18 cellular contexts compared by ENCODE assay signal in the genomic region with DNA sequence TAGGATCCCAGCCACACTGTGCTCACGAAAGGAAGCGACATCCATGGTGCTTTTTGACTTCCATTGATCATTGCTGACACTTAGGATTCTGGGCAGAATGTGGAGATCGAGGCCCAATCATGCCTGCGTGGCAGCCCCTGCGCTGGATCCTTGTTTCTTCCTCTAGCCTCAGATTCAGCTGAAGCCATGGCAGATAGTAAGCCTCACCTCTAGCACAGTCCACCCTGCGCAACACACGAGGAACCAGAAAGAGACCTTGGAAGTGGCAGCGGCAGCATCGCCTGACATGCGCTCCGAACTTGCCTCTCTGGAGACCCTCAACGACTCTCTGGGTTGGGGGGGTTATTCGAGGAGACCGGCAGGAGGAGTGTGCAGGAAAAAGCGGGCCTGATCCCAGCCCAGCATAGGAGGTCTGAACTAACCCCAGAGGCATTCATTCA. TPM values are rescaled to one million over a fixed set of nuclear protein-coding genes. Genes with fewer than 3 reads are reported as not detected.
DNase-seq lines count a peak whose midpoint lies in the region; ATAC-seq, FAIRE-seq and TF ChIP-seq lines count a peak whose summit lies in the region.
"Had no signal": no experiment of that assay in that cellular context is flagged by ENCODE, and none has a peak within 500 bp of the region (broad histone marks: within the 10 kb centered on the region; RNA-seq: fewer than 3 reads in every experiment).

No MANE protein-coding gene starts in this region.

- DNase-seq in K562 (ENCODE audit: extremely low read depth in 1 of 4, low spot score in 3 of 4) (no peak), retina (peak; percentile 58), mesenteric fat pad (ENCODE audit: low spot score) (no peak)
- DNase-seq in activated CD4-positive, alpha-beta T cell treated with anti-CD3 and anti-CD28 coated beads for 48 hours = no peak
- no peak for DNase-seq in activated CD8-positive, alpha-beta T cell treated with anti-CD3 and anti-CD28 coated beads for 36 hours
- DNase-seq: ACHN; Caco-2; CD4-positive, alpha-beta T cell; DMS79; GDM1; GM23248; H9; KG1 had no signal

- H3K4me2 ChIP-seq in K562 (ENCODE audit: insufficient read depth, low read length) = no peak overlapping the region

- no peak for FAIRE-seq in K562 (lab: Jason Lieb, UNC)
- FAIRE-seq: A204.1, HepG2 had no signal

- no peak overlapping the region for H3K27ac ChIP-seq in K562 (ENCODE audit: extremely low read depth, low read depth, low read length)
- H3K27ac ChIP-seq: C4-2B, GM23248 had no signal

- no peaks in the 10 kb centered on the region for H3K9me1 ChIP-seq in K562 (ENCODE audit: control insufficient read depth, insufficient read depth, low read length)

- no peak overlapping the region for H3K27ac Mint-ChIP-seq in activated CD8-positive, alpha-beta T cell treated with anti-CD3 and anti-CD28 coated beads for 36 hours
- H3K27ac Mint-ChIP-seq: CD4-positive, alpha-beta T cell; IgD-negative memory B cell had no signal

- H3K79me2 ChIP-seq in K562 (ENCODE audit: control insufficient read depth, insufficient read depth, low read length) = no peaks in the 10 kb centered on the region

- H3K4me3 ChIP-seq in K562 (no peak overlapping the region), iPS-15b (ENCODE audit: low read depth, low read length) (peak overlapping the region; percentile 18)
- H3K4me3 ChIP-seq: GM23248 had no signal

- TF ChIP-seq RAD21 in K562 (CRISPR knock-in tag; conservative IDR thresholded peaks at IDR 0.05 in 1 of 2, IDR thresholded peaks at IDR 0.05 in 1 of 2) = no peak

- TF ChIP-seq CTCF in K562 (IDR thresholded peaks at IDR 0.05 in 2 of 3, conservative IDR thresholded peaks at IDR 0.05 in 1 of 3; ENCODE audit: insufficient read depth in 2 of 3, low read depth in 1 of 3, low read length in 3 of 3) = no peak
- no peak for TF ChIP-seq CTCF in activated CD8-positive, alpha-beta T cell treated with anti-CD3 and anti-CD28 coated beads for 36 hours (IDR thresholded peaks at IDR 0.05)

- H3K36me3 ChIP-seq in K562 (ENCODE audit: control insufficient read depth, insufficient read depth, low read length) (no peaks in the 10 kb centered on the region), iPS-15b (ENCODE audit: control insufficient read depth, insufficient read depth, low read length) (no peaks in the 10 kb centered on the region)

- no peak for TF ChIP-seq POLR2A in K562 (conservative IDR thresholded peaks at IDR 0.05)

- intact Hi-C loops in K562 (cut with micrococcal nuclease) = no loop called here
- intact Hi-C loops in activated CD8-positive, alpha-beta T cell treated with anti-CD3 and anti-CD28 coated beads for 36 hours (cut with micrococcal nuclease) = no loop called here

- in situ Hi-C loops in K562 (cut with MboI) = no loop called here

- H3K36me3 Mint-ChIP-seq in activated CD8-positive, alpha-beta T cell treated with anti-CD3 and anti-CD28 coated beads for 36 hours (ENCODE audit: low read depth) = no peaks in the 10 kb centered on the region

- no peaks in the 10 kb centered on the region for H3K9me3 Mint-ChIP-seq in activated CD8-positive, alpha-beta T cell treated with anti-CD3 and anti-CD28 coated beads for 36 hours
- H3K9me3 Mint-ChIP-seq: CD4-positive, alpha-beta T cell had no signal

- no peak overlapping the region for H3K4me3 Mint-ChIP-seq in activated CD8-positive, alpha-beta T cell treated with anti-CD3 and anti-CD28 coated beads for 36 hours
- H3K4me3 Mint-ChIP-seq: CD4-positive, alpha-beta T cell; IgD-negative memory B cell had no signal

- no peaks in the 10 kb centered on the region for H4K20me1 ChIP-seq in K562 (replicated peaks; ENCODE audit: control insufficient read depth, insufficient read depth, low read length)

- H3K4me1 Mint-ChIP-seq in activated CD8-positive, alpha-beta T cell treated with anti-CD3 and anti-CD28 coated beads for 36 hours (ENCODE audit: low read depth) = peaks cover 5% of the 10 kb centered on the region

- no peak for TF ChIP-seq EP300 in K562 (IDR thresholded peaks at IDR 0.05; ENCODE audit: low read length)

- peaks cover 77% of the 10 kb centered on the region for H3K27me3 Mint-ChIP-seq in activated CD8-positive, alpha-beta T cell treated with anti-CD3 and anti-CD28 coated beads for 36 hours

- POLR2A ChIA-PET in K562 (lab: Yijun Ruan, JAX) = no interaction called here
- POLR2A ChIA-PET in activated CD8-positive, alpha-beta T cell treated with anti-CD3 and anti-CD28 coated beads for 36 hours (lab: Charles Lee) = no interaction called here

- no peaks in the 10 kb centered on the region for H3K9me3 ChIP-seq in K562 (replicated peaks; ENCODE audit: control insufficient read depth, insufficient read depth, low read depth, low read length)
- H3K9me3 ChIP-seq in iPS-15b (ENCODE audit: control insufficient read depth, insufficient read depth, low read length) = no peaks in the 10 kb centered on the region
- H3K9me3 ChIP-seq: Caco-2 had no signal

- 13% methylated on average over 15 of the region's 15 CpGs for WGBS in K562 (ENCODE audit: insufficient coverage, low coverage, missing lambda C conversion rate)

- CTCF ChIA-PET in K562 (lab: Yijun Ruan, JAX; ENCODE audit: low intra/inter-chr PET ratio) = no interaction called here
- CTCF ChIA-PET in activated CD8-positive, alpha-beta T cell treated with anti-CD3 and anti-CD28 coated beads for 36 hours (lab: Charles Lee) = no interaction called here

- no TSS peak for BruUV-seq in K562 (replicated peaks; lab: Mats Ljungman, UMichigan)

- no peak overlapping the region for H2AFZ ChIP-seq in K562 (ENCODE audit: low read depth, low read length)
- H2AFZ ChIP-seq: GM23248 had no signal

- peaks cover 49 to 88% of the 10 kb centered on the region in 2 experiments for H3K27me3 ChIP-seq in K562 (ENCODE audit: control insufficient read depth in 2 of 2, insufficient read depth in 2 of 2, low read length in 2 of 2)
- peaks cover 100% of the 10 kb centered on the region for H3K27me3 ChIP-seq in iPS-15b (ENCODE audit: control insufficient read depth, insufficient read depth, low read length)

- no peak for ATAC-seq in K562
- no peak for ATAC-seq in activated CD8-positive, alpha-beta T cell treated with anti-CD3 and anti-CD28 coated beads for 36 hours
- ATAC-seq: HepG2 had no signal

- H3K9ac ChIP-seq in K562 (ENCODE audit: insufficient read depth in 1 of 2, low read depth in 2 of 2, low read length in 2 of 2) = no peak overlapping the region
- no peak overlapping the region for H3K9ac ChIP-seq in iPS-15b (ENCODE audit: low read depth, low read length)
- H3K9ac ChIP-seq: GM23248 had no signal

- H3K4me1 ChIP-seq in K562 (replicated peaks in 1 of 2; ENCODE audit: control insufficient read depth in 2 of 2, insufficient read depth in 2 of 2, low read length in 2 of 2) = peaks cover 0 to 18% of the 10 kb centered on the region in 2 experiments; a peak in 1 of 5 replicates
- H3K4me1 ChIP-seq in iPS-15b (ENCODE audit: control insufficient read depth, insufficient read depth, low read length) = no peaks in the 10 kb centered on the region
- H3K4me1 ChIP-seq: Caco-2 had no signal

TF ChIP-seq in K562, 482 proteins besides CTCF, POLR2A, EP300 and RAD21:
- TF ChIP-seq DPF2 (IDR thresholded peaks at IDR 0.05) (no peak), FOXK1 (CRISPR knock-in tag; IDR thresholded peaks at IDR 0.05; ENCODE audit: borderline replicate concordance) (no peak), RNF2 (IDR thresholded peaks at IDR 0.05) (0 out of 2 replicates have a peak, but pooled peaks have one; percentile 6), HDAC8 (tag; IDR thresholded peaks at IDR 0.05) (no peak)

RNA-seq across cellular contexts. Expression of a gene that starts 10.6 kb away (rescaled TPM):
- 1.3 and 1.6 TPM in 2 replicates for total RNA-seq in K562 (2011; cell fraction: chromatin; rRNA removed; ENCODE audit: low replicate concordance)
- total RNA-seq in K562 (2011; cell fraction: nucleolus; rRNA removed) = 1.1 and 2.3 TPM in 2 replicates
- 1.2 and 1.5 TPM in 2 replicates for total RNA-seq in K562 (2011; cell fraction: nucleoplasm; rRNA removed)
- total RNA-seq in K562 (2014; rRNA removed) = 2.2 and 2.6 TPM in 2 replicates
- total RNA-seq in K562 (2014; rRNA removed; fragmentation: Illumina TruSeq; extraction: Trizol) = 0.69 and 0.70 TPM in 2 replicates
- total RNA-seq in K562 (2015; rRNA removed; fragmentation: Illumina TruSeq; extraction: Trizol) = 1.2 and 1.7 TPM in 2 replicates
- total RNA-seq in K562 (2021) = 2.3 and 3.0 TPM in 2 replicates
- 0.05 and 0.21 TPM in 2 replicates for polyA plus RNA-seq in K562 (2011; rRNA removed)
- polyA plus RNA-seq in K562 (2011; cell fraction: cytosol; rRNA removed) = 0.01 and 0.72 TPM in 2 replicates
- polyA plus RNA-seq in K562 (2011; cell fraction: nucleus; rRNA removed) = 0.18 and 1.6 TPM in 2 replicates
- 2.7 and 3.6 TPM in 2 replicates for polyA plus RNA-seq in K562 (2012)
- 1.6 and 2.8 TPM in 2 replicates for polyA plus RNA-seq in K562 (2014; fragmentation: Illumina TruSeq; extraction: Trizol)
- under 1 TPM; 0.10 TPM for polyA plus RNA-seq in K562 (2014; fragmentation: Nextera tagmentation; extraction: Ambion mirVana)
- polyA plus RNA-seq in K562 (2014; rRNA removed) = 1.7 and 2.4 TPM in 2 replicates
- polyA minus RNA-seq in K562 (2011; rRNA and poly(A)+ RNA removed) = 0.06 and 0.21 TPM in 2 replicates
- 0.67 TPM in 1 of 2 replicates, not detected in the other for polyA minus RNA-seq in K562 (2011; cell fraction: cytosol; rRNA and poly(A)+ RNA removed)
- 0.22 and 0.54 TPM in 2 replicates for polyA minus RNA-seq in K562 (2011; cell fraction: nucleus; rRNA and poly(A)+ RNA removed)
- total RNA-seq in mesenteric fat pad = 37.2 TPM
- not detected for total RNA-seq in activated CD8-positive, alpha-beta T cell treated with anti-CD3 and anti-CD28 coated beads for 36 hours
- total RNA-seq: Caco-2 had no signal
